14 cellular contexts compared by ENCODE assay signal in the genomic region with DNA sequence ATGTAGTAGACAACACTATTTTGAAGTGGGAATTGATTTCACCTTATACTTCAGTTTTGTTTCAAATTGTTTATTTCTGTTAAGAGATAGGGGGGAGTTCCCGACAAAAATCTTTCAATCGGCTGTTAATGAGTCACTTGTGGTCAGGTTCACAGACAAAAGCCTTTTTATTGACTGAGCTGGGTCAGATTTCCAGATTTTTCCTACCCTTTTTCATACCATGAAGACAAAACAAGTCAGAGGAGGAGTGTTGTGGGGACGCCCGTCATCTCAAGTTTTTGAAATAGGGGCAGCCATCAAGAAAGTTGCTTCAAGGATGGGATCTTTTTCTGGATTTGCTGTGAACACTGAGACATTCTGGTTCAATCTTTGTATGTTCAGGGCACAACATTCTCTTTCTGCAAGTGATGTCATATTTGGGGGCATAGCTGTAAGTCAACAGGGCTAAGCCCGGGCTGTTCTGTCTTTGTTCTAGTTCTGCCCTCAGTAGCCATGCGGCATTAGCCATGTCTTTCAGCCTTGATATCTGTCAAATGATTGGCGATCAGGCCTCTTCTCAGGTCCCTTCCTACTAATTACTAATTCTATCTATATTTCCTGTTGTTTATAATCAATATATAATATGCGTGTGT.
A peak's percentile ranks its signal among the peaks of the same experiment; 100 is the strongest.
DNase-seq lines count a peak whose midpoint lies in the region; ATAC-seq, FAIRE-seq and TF ChIP-seq lines count a peak whose summit lies in the region.
"Had no signal": no experiment of that assay in that cellular context is flagged by ENCODE, and none has a peak within 500 bp of the region (broad histone marks: within the 10 kb centered on the region; RNA-seq: fewer than 3 reads in every experiment).

No MANE protein-coding gene starts in this region.

- ATAC-seq in GM21786 (IDR thresholded peaks at IDR 0.05; ENCODE audit: unreplicated experiment), result no peak
- no peak for ATAC-seq in GM18868 (IDR thresholded peaks at IDR 0.05; ENCODE audit: unreplicated experiment)

- H3K4me3 ChIP-seq in NB4 (ENCODE audit: low read depth, low read length) (no peak overlapping the region), brain microvascular endothelial cell (ENCODE audit: low read depth, low read length) (peak overlapping the region; percentile 1), small intestine (ENCODE audit: low read depth in 1 of 2, low read length in 2 of 2) (no peak overlapping the region)
- H3K4me3 ChIP-seq: lung had no signal

- H3K36me3 Mint-ChIP-seq in nephron progenitor cell (ENCODE audit: low read depth), result no peaks in the 10 kb centered on the region

- FAIRE-seq in small intestine (lab: Jason Lieb, UNC), result no peak

- H3K36me3 ChIP-seq in brain microvascular endothelial cell (replicated peaks), result no peaks in the 10 kb centered on the region
- H3K36me3 ChIP-seq in small intestine (ENCODE audit: control insufficient read depth in 2 of 2, insufficient read depth in 2 of 2, low read length in 2 of 2), result no peaks in the 10 kb centered on the region

- in situ Hi-C loops in brain microvascular endothelial cell (cut with HindIII; ENCODE audit: low pct_ligation_motif_present, low sequenced_read_pairs), result no loop called here

- H3K4me1 Mint-ChIP-seq in nephron progenitor cell, result peaks cover 74% of the 10 kb centered on the region
- H3K4me1 Mint-ChIP-seq: activated B cell treated with CpG ODN at 0.5 μM for 24 hours had no signal

- TF ChIP-seq POLR2A in NB4 (IDR thresholded peaks at IDR 0.05; ENCODE audit: extremely low read depth, insufficient read length), result no peak

- 71 to 81% (median 79%) methylated on average over 8 of the region's 8 CpGs for WGBS in small intestine, 3 donors

- H3K9me3 Mint-ChIP-seq in nephron progenitor cell, result no peaks in the 10 kb centered on the region
- H3K9me3 Mint-ChIP-seq: activated B cell treated with CpG ODN at 0.5 μM for 24 hours had no signal

- no peaks in the 10 kb centered on the region for H3K4me1 ChIP-seq in small intestine (ENCODE audit: control insufficient read depth in 2 of 2, insufficient read depth in 1 of 2, low read depth in 1 of 2, low read length in 1 of 2)

- H3K27me3 Mint-ChIP-seq in nephron progenitor cell (ENCODE audit: low read depth, poor library complexity), result no peaks in the 10 kb centered on the region

- DNase-seq in GM03348 (ENCODE audit: low spot score) (peak; percentile 42), NB4 (ENCODE audit: low read depth) (peak; percentile 9), brain microvascular endothelial cell (peak; percentile 87), nephron progenitor cell (no peak), medulla oblongata (ENCODE audit: extremely low spot score) (no peak), small intestine (no peak)
- DNase-seq: activated B cell treated with CpG ODN at 0.5 μM for 24 hours; activated naive CD4-positive, alpha-beta T cell treated with Interleukin-2 at 50 U/mL for 16 hours; DMS79; effector CD8-positive, alpha-beta T cell; KG1 had no signal

- no peak for TF ChIP-seq CTCF in NB4 (IDR thresholded peaks at IDR 0.05; ENCODE audit: low read depth, low read length)
- no peak for TF ChIP-seq CTCF in brain microvascular endothelial cell (IDR thresholded peaks at IDR 0.05; ENCODE audit: low read depth, low read length, missing control alignments)
- TF ChIP-seq CTCF in nephron progenitor cell (IDR thresholded peaks at IDR 0.05), result no peak

- H3K4me3 Mint-ChIP-seq in nephron progenitor cell, result peak overlapping the region; percentile 28
- H3K4me3 Mint-ChIP-seq: activated B cell treated with CpG ODN at 0.5 μM for 24 hours had no signal

- H3K27ac Mint-ChIP-seq in nephron progenitor cell, result peak overlapping the region; percentile 98
- H3K27ac Mint-ChIP-seq: activated B cell treated with CpG ODN at 0.5 μM for 24 hours had no signal

- H3K9me3 ChIP-seq in small intestine (ENCODE audit: control insufficient read depth, low read depth), result no peaks in the 10 kb centered on the region

- H3K27me3 ChIP-seq in brain microvascular endothelial cell (replicated peaks) (no peaks in the 10 kb centered on the region), small intestine (ENCODE audit: control insufficient read depth in 2 of 2, insufficient read depth in 2 of 2, low read length in 2 of 2) (no peaks in the 10 kb centered on the region)

- H3K27ac ChIP-seq in brain microvascular endothelial cell, result peak overlapping the region; percentile 85
- no peak overlapping the region for H3K27ac ChIP-seq in small intestine (ENCODE audit: low read depth in 1 of 2, low read length in 1 of 2)

Comparison
In these comparisons a context has a peak if more than half of its experiments do, and no peak if none do; other contexts are left out.
1. DNase-seq: peak in GM03348 (single experiment), NB4 (single experiment) and brain microvascular endothelial cell (single experiment); none in nephron progenitor cell (single experiment), medulla oblongata (single experiment) and small intestine (single experiment).